In the genomic region with DNA sequence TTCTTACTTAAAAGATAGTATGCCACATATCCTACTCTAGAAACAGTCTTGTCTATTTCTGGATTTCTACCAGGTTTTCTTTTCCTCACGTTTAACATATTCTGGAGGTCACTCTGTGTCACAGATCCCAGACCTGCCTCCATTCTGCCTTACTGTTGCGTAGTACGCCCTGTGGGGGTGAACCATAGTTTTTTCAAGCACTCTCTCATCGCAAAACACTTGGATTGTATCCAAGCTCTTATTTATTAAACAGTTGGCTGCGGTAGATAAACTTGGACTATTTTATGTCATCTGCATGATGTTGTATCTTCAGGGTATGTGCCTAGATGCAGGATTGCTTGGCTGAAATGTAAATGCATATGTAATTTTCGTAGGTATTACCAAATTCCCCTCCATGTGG, we compare ENCODE assay signal across 14 cellular contexts.
"Had no signal": no experiment of that assay in that cellular context is flagged by ENCODE, and none has a peak within 500 bp of the region (broad histone marks: within the 10 kb centered on the region; RNA-seq: fewer than 3 reads in every experiment).

No MANE protein-coding gene starts in this region.

- DNase-seq: activated B cell treated with CpG ODN at 0.5 μM for 24 hours; activated CD4-positive, alpha-beta T cell treated with anti-CD3 and anti-CD28 coated beads, Interleukin-2, amount 10 ng/mL, durations not matched to agents 7 days and 5 days; activated CD8-positive, alpha-beta memory T cell treated with anti-CD3 and anti-CD28 coated beads for 24 hours; activated naive CD4-positive, alpha-beta T cell treated with Interleukin-2 at 50 U/mL for 16 hours; activated naive CD8-positive, alpha-beta T cell treated with anti-CD3 and anti-CD28 coated beads, Interleukin-2, amount 50 U/mL, for 24 hours; foreskin fibroblast; mesendoderm; ovary; stimulated activated CD4-positive, alpha-beta T cell treated with anti-CD3 and anti-CD28 coated beads, Interleukin-2, amount 100 ng/mL, for 48 hours; stimulated activated naive CD8-positive, alpha-beta T cell treated with anti-CD3 and anti-CD28 coated beads, Interleukin-15, amount 100 ng/mL, for 72 hours had no signal

- H3K27ac ChIP-seq: ascending aorta, esophagus muscularis mucosa, ovary, thoracic aorta had no signal

- H3K27ac Mint-ChIP-seq: activated B cell treated with CpG ODN at 0.5 μM for 24 hours; activated CD4-positive, alpha-beta T cell treated with anti-CD3 and anti-CD28 coated beads, Interleukin-2, amount 10 ng/mL, durations not matched to agents 7 days and 5 days; activated naive CD8-positive, alpha-beta T cell treated with anti-CD3 and anti-CD28 coated beads, Interleukin-2, amount 50 U/mL, for 24 hours had no signal

- H3K9me3 ChIP-seq: ascending aorta, esophagus muscularis mucosa, ovary, thoracic aorta had no signal

- ATAC-seq: activated naive CD8-positive, alpha-beta T cell treated with anti-CD3 and anti-CD28 coated beads, Interleukin-2, amount 50 U/mL, for 24 hours; left lobe of liver; stimulated activated naive CD8-positive, alpha-beta T cell treated with anti-CD3 and anti-CD28 coated beads, Interleukin-15, amount 100 ng/mL, for 72 hours had no signal

- H3K4me3 Mint-ChIP-seq: activated B cell treated with CpG ODN at 0.5 μM for 24 hours; activated CD4-positive, alpha-beta T cell treated with anti-CD3 and anti-CD28 coated beads, Interleukin-2, amount 10 ng/mL, durations not matched to agents 7 days and 5 days; activated naive CD8-positive, alpha-beta T cell treated with anti-CD3 and anti-CD28 coated beads, Interleukin-2, amount 50 U/mL, for 24 hours; stimulated activated naive CD8-positive, alpha-beta T cell treated with anti-CD3 and anti-CD28 coated beads, Interleukin-15, amount 100 ng/mL, for 72 hours had no signal

- H3K4me3 ChIP-seq: ascending aorta, esophagus muscularis mucosa, ovary, thoracic aorta had no signal

- H3K27me3 Mint-ChIP-seq: activated B cell treated with CpG ODN at 0.5 μM for 24 hours had no signal

- H3K27me3 ChIP-seq: ascending aorta, esophagus muscularis mucosa, ovary had no signal

- H3K4me1 Mint-ChIP-seq: activated CD4-positive, alpha-beta T cell treated with anti-CD3 and anti-CD28 coated beads, Interleukin-2, amount 10 ng/mL, durations not matched to agents 7 days and 5 days; stimulated activated naive CD8-positive, alpha-beta T cell treated with anti-CD3 and anti-CD28 coated beads, Interleukin-15, amount 100 ng/mL, for 72 hours had no signal

- H3K36me3 ChIP-seq: ascending aorta, ovary, thoracic aorta had no signal

- H3K9me3 Mint-ChIP-seq: activated B cell treated with CpG ODN at 0.5 μM for 24 hours; activated CD4-positive, alpha-beta T cell treated with anti-CD3 and anti-CD28 coated beads, Interleukin-2, amount 10 ng/mL, durations not matched to agents 7 days and 5 days; activated naive CD8-positive, alpha-beta T cell treated with anti-CD3 and anti-CD28 coated beads, Interleukin-2, amount 50 U/mL, for 24 hours; stimulated activated naive CD8-positive, alpha-beta T cell treated with anti-CD3 and anti-CD28 coated beads, Interleukin-15, amount 100 ng/mL, for 72 hours had no signal
